ENCODE assay signal across 7 cellular contexts in genomic region chr12:66066071-66066928, GRCh38.
DNase-seq lines count a peak whose midpoint lies in the region; ATAC-seq, FAIRE-seq and TF ChIP-seq lines count a peak whose summit lies in the region.

No MANE protein-coding gene starts in this region.

- TF ChIP-seq CTCF in NB4 (IDR thresholded peaks at IDR 0.05; ENCODE audit: low read depth, low read length) (no peak), bronchial epithelial cell (IDR thresholded peaks at IDR 0.05; ENCODE audit: insufficient read depth, low read length, severe bottlenecking) (no peak)

- no peak overlapping the region for H3K23ac ChIP-seq in trophoblast cell (ENCODE audit: low read length)

- intact Hi-C loops in left colon (cut with DNase I, micrococcal nuclease), result no loop called here

- WGBS in trophoblast cell (ENCODE audit: extremely low coverage, insufficient coverage, insufficient read length), result no CpG with 5 or more reads among the region's 7 CpGs

- H3K27ac ChIP-seq in trophoblast cell (ENCODE audit: low read depth, low read length), result no peak overlapping the region

- H2BK12ac ChIP-seq in trophoblast cell (ENCODE audit: low read length), result no peak overlapping the region

- H2BK120ac ChIP-seq in trophoblast cell (ENCODE audit: insufficient read depth, low read length, poor library complexity), result no peak overlapping the region

- H3K79me2 ChIP-seq in trophoblast cell (ENCODE audit: control insufficient read depth, insufficient read depth, low read length, poor library complexity), result no peaks in the 10 kb centered on the region

- H2BK5ac ChIP-seq in trophoblast cell (ENCODE audit: low read depth, low read length, poor library complexity), result no peak overlapping the region

- peak; percentile 74 for ATAC-seq in GM18517 (IDR thresholded peaks at IDR 0.05; ENCODE audit: unreplicated experiment)
- ATAC-seq in left colon, result no peak

- FAIRE-seq in bronchial epithelial cell (lab: Jason Lieb, UNC), result peak; percentile 18

- no peak overlapping the region for H4K8ac ChIP-seq in trophoblast cell (ENCODE audit: low read depth, low read length)

- CTCF ChIA-PET in HEK293T (lab: Yijun Ruan, JAX), result interaction anchor here (0.8 kb wide), 1 partner anchor 480 kb away, joined by 3 read pairs; no protein-coding TSS in a partner anchor

- H3K18ac ChIP-seq in trophoblast cell (ENCODE audit: low read length), result no peak overlapping the region

- H3K4me1 ChIP-seq in trophoblast cell (ENCODE audit: control insufficient read depth in 1 of 2, insufficient read depth in 2 of 2, low read length in 2 of 2), result no peaks in the 10 kb centered on the region

- H3K4me2 ChIP-seq in trophoblast cell (ENCODE audit: low read length), result no peak overlapping the region

- no peak overlapping the region for H3K9ac ChIP-seq in trophoblast cell (ENCODE audit: low read length)

- no peaks in the 10 kb centered on the region for H3K79me1 ChIP-seq in trophoblast cell (ENCODE audit: low read length)

- TF ChIP-seq POLR2A in NB4 (IDR thresholded peaks at IDR 0.05; ENCODE audit: extremely low read depth, insufficient read length), result no peak

- H3K14ac ChIP-seq in trophoblast cell (ENCODE audit: low read length), result no peak overlapping the region

- no peak overlapping the region for H2AFZ ChIP-seq in trophoblast cell (ENCODE audit: insufficient read depth, low read length, poor library complexity)

- H3K4ac ChIP-seq in trophoblast cell (ENCODE audit: low read depth, low read length), result no peak overlapping the region

- H3K36me3 ChIP-seq in bronchial epithelial cell (ENCODE audit: control insufficient read depth, insufficient read depth, low read length), result no peaks in the 10 kb centered on the region
- no peaks in the 10 kb centered on the region for H3K36me3 ChIP-seq in trophoblast cell (ENCODE audit: control insufficient read depth in 1 of 2, insufficient read depth in 2 of 2, low read length in 2 of 2)

- DNase-seq in HEK293T (ENCODE audit: extremely low spot score) (peak; percentile 62), NB4 (ENCODE audit: low read depth) (peak; percentile 54), bronchial epithelial cell (ENCODE audit: low read depth) (no peak), trophoblast cell (no peak), GOT3 (lab: John Stamatoyannopoulos, UW) (no peak), left colon (no peak)

- POLR2A ChIA-PET in HEK293T (lab: Yijun Ruan, JAX), result interaction anchor here (1.0 kb wide), 1 partner anchor 64 kb away, joined by 3 read pairs; the partner anchor contains the start of gene LLPH

- H2AK5ac ChIP-seq in trophoblast cell (ENCODE audit: low read length), result no peak overlapping the region

- H4K91ac ChIP-seq in trophoblast cell (ENCODE audit: low read depth, low read length), result no peak overlapping the region

- H3K4me3 ChIP-seq in NB4 (ENCODE audit: low read depth, low read length) (no peak overlapping the region), bronchial epithelial cell (ENCODE audit: low read depth, low read length) (no peak overlapping the region), trophoblast cell (ENCODE audit: low read depth, low read length) (no peak overlapping the region)

- H4K12ac ChIP-seq in trophoblast cell (ENCODE audit: low read depth, low read length), result no peak overlapping the region

- H3K27me3 ChIP-seq in bronchial epithelial cell (ENCODE audit: control insufficient read depth, insufficient read depth, low read length), result no peaks in the 10 kb centered on the region
- no peaks in the 10 kb centered on the region for H3K27me3 ChIP-seq in trophoblast cell (ENCODE audit: insufficient read depth, low read length)

- H3K9me3 ChIP-seq in trophoblast cell (ENCODE audit: insufficient read depth, low read depth, low read length), result no peaks in the 10 kb centered on the region

TF ChIP-seq in HEK293T, 16 proteins besides CTCF, POLR2A, EP300 and RAD21:
- TF ChIP-seq HDGF (IDR thresholded peaks at IDR 0.05; ENCODE audit: borderline replicate concordance) (no peak), ELF4 (IDR thresholded peaks at IDR 0.05) (no peak), LEF1 (IDR thresholded peaks at IDR 0.05; ENCODE audit: borderline replicate concordance) (no peak), FOXA1 (IDR thresholded peaks at IDR 0.05) (no peak), FOXK2 (IDR thresholded peaks at IDR 0.05) (peak; percentile 72), BHLHE40 (IDR thresholded peaks at IDR 0.05; ENCODE audit: borderline replicate concordance) (no peak), CTBP1 (IDR thresholded peaks at IDR 0.05; ENCODE audit: borderline replicate concordance) (no peak), ZNF384 (IDR thresholded peaks at IDR 0.05) (no peak)
TF ChIP-seq in HEK293T: peak in this region for 1.

Comparison
In these comparisons a context has a peak if more than half of its experiments do, and no peak if none do; other contexts are left out.
1. DNase-seq: peak in HEK293T (single experiment) and NB4 (single experiment); none in bronchial epithelial cell (single experiment), trophoblast cell (0 of 2), GOT3 (single experiment) and left colon (0 of 2).